In genomic region chr22:29503811-29504372, GRCh38 we compare ENCODE assay signal across 9 cellular contexts. TPM values are rescaled to one million over a fixed set of nuclear protein-coding genes. Genes with fewer than 3 reads are reported as not detected.
A peak's percentile ranks its signal among the peaks of the same experiment; 100 is the strongest.
DNase-seq lines count a peak whose midpoint lies in the region; ATAC-seq and TF ChIP-seq lines count a peak whose summit lies in the region.
"Had no signal": no experiment of that assay in that cellular context is flagged by ENCODE, and none has a peak within 500 bp of the region (broad histone marks: within the 10 kb centered on the region; RNA-seq: fewer than 3 reads in every experiment).

No MANE protein-coding gene starts in this region.

- no peaks in the 10 kb centered on the region for H3K27me3 Mint-ChIP-seq in brain
- H3K27me3 Mint-ChIP-seq: IgD-negative memory B cell had no signal

- no peaks in the 10 kb centered on the region for H3K27me3 ChIP-seq in MG63

- in situ Hi-C loops in GM13976 (cut with MboI; ENCODE audit: low sequenced_read_pairs, unreplicated experiment), result no loop called here

- peak overlapping the region; percentile 37 to 91 (median 59) for H3K27ac Mint-ChIP-seq in brain
- H3K27ac Mint-ChIP-seq: IgD-negative memory B cell had no signal

- H3K4me3 Mint-ChIP-seq in brain, result no peak overlapping the region
- H3K4me3 Mint-ChIP-seq: IgD-negative memory B cell had no signal

- H3K36me3 Mint-ChIP-seq in brain, result peaks cover 57% of the 10 kb centered on the region

- H3K4me3 ChIP-seq in MG63, result no peak overlapping the region

- peaks cover 23% of the 10 kb centered on the region for H3K36me3 ChIP-seq in MG63

- H3K4me1 Mint-ChIP-seq in brain, result peaks cover 13% of the 10 kb centered on the region
- H3K4me1 Mint-ChIP-seq: IgD-negative memory B cell had no signal

- no peaks in the 10 kb centered on the region for H3K9me3 ChIP-seq in MG63

- H3K9me3 Mint-ChIP-seq in brain, result no peaks in the 10 kb centered on the region
- H3K9me3 Mint-ChIP-seq: IgD-negative memory B cell had no signal

- intact Hi-C loops in left colon (cut with DNase I, micrococcal nuclease), result no loop called here

- ATAC-seq in left colon (peak; percentile 57), HG03095 (IDR thresholded peaks at IDR 0.05; ENCODE audit: unreplicated experiment) (no peak)

- TF ChIP-seq CTCF in brain (conservative IDR thresholded peaks at IDR 0.05) (no peak), GM13976 (IDR thresholded peaks at IDR 0.05; ENCODE audit: borderline replicate concordance, control extremely low read depth, extremely low read depth, insufficient read depth, missing control alignments) (no peak)

- DNase-seq in AG08396 (ENCODE audit: low spot score) (peak; percentile 71), MG63 (peak; percentile 40), left colon (peak; percentile 38 to 52), T-helper 1 cell (no peak), GM13976 (ENCODE audit: low spot score) (no peak)
- no peak for DNase-seq in activated CD4-positive, alpha-beta T cell treated with anti-CD3 and anti-CD28 coated beads for 4 hours

RNA-seq across cellular contexts. Expression of gene NEFH, which starts 23.9 kb away (rescaled TPM):
- not detected in 2 replicates for total RNA-seq in MG63 (2014; rRNA removed; shearing (Covaris generic); ENCODE audit: low replicate concordance)
- polyA plus RNA-seq in brain (ENCODE audit: insufficient read depth, low read depth, low replicate concordance), result 40.9 TPM
- under 1 TPM; 0.12 to 0.34 TPM for total RNA-seq in left colon

RNA-seq across cellular contexts. Expression of gene THOC5, which starts 49.7 kb away (rescaled TPM):
- total RNA-seq in MG63 (2014; rRNA removed; shearing (Covaris generic); ENCODE audit: low replicate concordance), result 49.7 and 73.2 TPM in 2 replicates
- 30.5 TPM for polyA plus RNA-seq in brain (ENCODE audit: insufficient read depth, low read depth, low replicate concordance)
- 10 to 100 TPM; 20.8 to 21.1 TPM for total RNA-seq in left colon

Comparison
In these comparisons a context has a peak if more than half of its experiments do, and no peak if none do; other contexts are left out.
1. DNase-seq: peak in AG08396 (single experiment), MG63 (single experiment) and left colon (2 of 2); none in T-helper 1 cell (0 of 5), activated CD4-positive, alpha-beta T cell treated with anti-CD3 and anti-CD28 coated beads for 4 hours (0 of 2) and GM13976 (single experiment).